In the genomic region with DNA sequence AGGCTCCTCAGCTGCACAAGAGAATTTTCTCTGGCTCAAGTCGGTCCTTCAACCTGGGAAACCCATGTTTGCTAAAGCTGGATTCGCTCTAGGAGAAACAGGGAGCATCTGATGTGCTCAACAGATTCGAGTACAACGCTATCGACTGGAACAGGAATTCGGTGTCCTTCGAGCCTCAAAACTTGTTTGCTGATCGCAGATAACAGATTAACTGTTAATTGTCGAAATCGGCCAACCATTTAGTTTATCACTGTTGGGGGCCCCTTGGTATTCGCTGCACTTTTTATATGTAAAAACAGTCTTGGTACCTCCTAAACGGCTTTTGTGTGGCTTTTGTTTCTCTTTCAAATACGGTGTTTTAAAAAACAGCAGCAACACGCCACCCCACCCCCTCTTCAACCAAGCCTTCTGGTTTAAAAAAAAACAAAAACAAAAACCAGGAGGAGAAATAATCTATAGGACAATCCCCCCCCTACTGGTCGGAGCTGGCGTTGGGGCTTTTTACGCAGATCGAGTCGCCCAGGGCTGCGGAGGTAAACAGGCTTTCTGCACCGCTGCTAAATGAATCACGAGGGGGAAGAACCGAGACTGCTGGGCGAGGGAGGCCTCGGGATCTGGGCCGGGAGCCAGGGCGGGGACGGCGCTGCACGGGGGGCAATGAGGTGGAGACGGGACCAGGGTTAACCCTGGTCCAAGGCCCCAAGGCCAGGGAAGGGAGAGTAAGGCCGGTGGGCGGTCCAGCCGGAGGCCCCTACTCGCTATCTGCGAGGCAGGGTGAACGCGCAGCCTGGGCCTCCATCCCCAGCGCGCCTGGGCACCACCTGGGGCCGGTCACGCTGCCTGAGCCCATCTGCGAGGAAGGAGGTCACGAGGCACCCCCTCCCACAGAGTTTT, we compare ENCODE assay signal across 8 cellular contexts.
A peak's percentile ranks its signal among the peaks of the same experiment; 100 is the strongest.
DNase-seq lines count a peak whose midpoint lies in the region; ATAC-seq and TF ChIP-seq lines count a peak whose summit lies in the region.
"Had no signal": no experiment of that assay in that cellular context is flagged by ENCODE, and none has a peak within 500 bp of the region (broad histone marks: within the 10 kb centered on the region; RNA-seq: fewer than 3 reads in every experiment).

No MANE protein-coding gene starts in this region.

- CTCF ChIA-PET in activated CD4-positive, alpha-beta memory T cell treated with anti-CD3 and anti-CD28 coated beads for 36 hours (lab: Charles Lee), result interaction anchor here (0.5 to 1.8 kb wide), 6 partner anchors 8 to 907 kb away, joined by 3 to 8 read pairs (median 4); partner anchors contain the start of gene BCOR

- no peak for TF ChIP-seq POLR2A in GM18505 (IDR thresholded peaks at IDR 0.05; ENCODE audit: borderline replicate concordance, extremely low read depth, insufficient read depth, insufficient read length)

- peaks cover 36% of the 10 kb centered on the region for H3K27me3 ChIP-seq in endodermal cell (ENCODE audit: control insufficient read depth, insufficient read depth, low read length, poor library complexity, severe bottlenecking)

- no peaks in the 10 kb centered on the region for H3K9me3 ChIP-seq in endodermal cell (ENCODE audit: control insufficient read depth, low read length)

- H3K27me3 Mint-ChIP-seq in activated CD4-positive, alpha-beta memory T cell treated with anti-CD3 and anti-CD28 coated beads for 36 hours, result no peaks in the 10 kb centered on the region
- H3K27me3 Mint-ChIP-seq in endodermal cell (ENCODE audit: insufficient read depth), result peaks cover 51% of the 10 kb centered on the region
- H3K27me3 Mint-ChIP-seq in osteocyte (ENCODE audit: unreplicated experiment), result no peaks in the 10 kb centered on the region

- TF ChIP-seq CTCF in endodermal cell (conservative IDR thresholded peaks at IDR 0.05) (peak; percentile 78), osteocyte (IDR thresholded peaks at IDR 0.05) (peak; percentile 63)

- H3K4me3 ChIP-seq in endodermal cell (ENCODE audit: low read length), result peak overlapping the region; percentile 64

- H3K27ac Mint-ChIP-seq in activated CD4-positive, alpha-beta memory T cell treated with anti-CD3 and anti-CD28 coated beads for 36 hours, result peak overlapping the region; percentile 100
- H3K27ac Mint-ChIP-seq in endodermal cell (peak overlapping the region; percentile 94), osteocyte (ENCODE audit: unreplicated experiment) (peak overlapping the region; percentile 99)

- peak; percentile 48 for ATAC-seq in GM18505 (IDR thresholded peaks at IDR 0.05; ENCODE audit: unreplicated experiment)
- ATAC-seq in HG03108 (IDR thresholded peaks at IDR 0.05; ENCODE audit: unreplicated experiment), result peak; percentile 55

- intact Hi-C loops in activated CD4-positive, alpha-beta memory T cell treated with anti-CD3 and anti-CD28 coated beads for 36 hours (cut with micrococcal nuclease), result loop anchor here (2.0 to 10.0 kb wide), 9 partner anchors 15 to 1367 kb away; partner anchors contain the start of genes MID1IP1 and USP9X

- peak overlapping the region; percentile 49 for H3K27ac ChIP-seq in endodermal cell (ENCODE audit: low read depth, low read length)

- H3K9me3 Mint-ChIP-seq in activated CD4-positive, alpha-beta memory T cell treated with anti-CD3 and anti-CD28 coated beads for 36 hours, result no peaks in the 10 kb centered on the region
- H3K9me3 Mint-ChIP-seq in endodermal cell (peaks cover 24% of the 10 kb centered on the region), osteocyte (ENCODE audit: unreplicated experiment) (no peaks in the 10 kb centered on the region)

- peaks cover 10% of the 10 kb centered on the region for H3K36me3 Mint-ChIP-seq in activated CD4-positive, alpha-beta memory T cell treated with anti-CD3 and anti-CD28 coated beads for 36 hours
- H3K36me3 Mint-ChIP-seq in endodermal cell (ENCODE audit: low read depth) (no peaks in the 10 kb centered on the region), osteocyte (ENCODE audit: unreplicated experiment) (peaks cover 3% of the 10 kb centered on the region)

- peaks cover 37% of the 10 kb centered on the region for H3K4me1 Mint-ChIP-seq in activated CD4-positive, alpha-beta memory T cell treated with anti-CD3 and anti-CD28 coated beads for 36 hours (ENCODE audit: low read depth)
- H3K4me1 Mint-ChIP-seq in endodermal cell (peaks cover 56% of the 10 kb centered on the region), osteocyte (ENCODE audit: unreplicated experiment) (peaks cover 82% of the 10 kb centered on the region)

- no peaks in the 10 kb centered on the region for H3K36me3 ChIP-seq in endodermal cell (ENCODE audit: control insufficient read depth, insufficient read depth, low read length)

- H3K4me3 Mint-ChIP-seq in activated CD4-positive, alpha-beta memory T cell treated with anti-CD3 and anti-CD28 coated beads for 36 hours, result peak overlapping the region; percentile 90
- peak overlapping the region; percentile 74 for H3K4me3 Mint-ChIP-seq in endodermal cell
- peak overlapping the region; percentile 18 for H3K4me3 Mint-ChIP-seq in osteocyte (ENCODE audit: unreplicated experiment)

- peak; percentile 61 for DNase-seq in NCI-H748 treated with DMSO at 0.1 percent for 48 hours (lab: John Stamatoyannopoulos, UW)
- DNase-seq in activated CD4-positive, alpha-beta memory T cell treated with anti-CD3 and anti-CD28 coated beads for 36 hours, result peak; percentile 90
- DNase-seq in endodermal cell, result peak; percentile 96
- peak; percentile 89 for DNase-seq in osteocyte (ENCODE audit: extremely low spot score, unreplicated experiment)
- no peak for DNase-seq in HPDE6-E6E7 (ENCODE audit: extremely low spot score)
- DNase-seq: left cardiac atrium had no signal

- no peaks in the 10 kb centered on the region for H3K4me1 ChIP-seq in endodermal cell (ENCODE audit: control insufficient read depth, insufficient read depth, low read length)

- WGBS in endodermal cell (ENCODE audit: insufficient coverage in 1 of 2, insufficient read length in 1 of 2), 2 experiments, result 2% methylated on average over 11 to 43 of the region's 44 CpGs

- H3K9ac ChIP-seq in endodermal cell (ENCODE audit: extremely low read depth, low read length, poor library complexity, severe bottlenecking), result no peak overlapping the region

- POLR2A ChIA-PET in activated CD4-positive, alpha-beta memory T cell treated with anti-CD3 and anti-CD28 coated beads for 36 hours (lab: Charles Lee), result interaction anchor here (0.6 to 1.8 kb wide), 5 partner anchors 62 to 395 kb away, joined by 3 to 8 read pairs (median 5); partner anchors contain the start of gene BCOR

Comparison
In these comparisons a context has a peak if more than half of its experiments do, and no peak if none do; other contexts are left out.
1. H3K4me3 Mint-ChIP-seq: peak in every context shown above with its lines; median percentile 90 in activated CD4-positive, alpha-beta memory T cell treated with anti-CD3 and anti-CD28 coated beads for 36 hours; 74 in endodermal cell; 18 in osteocyte.